Comparison of ENCODE assay signal across 3 cellular contexts in the genomic region with DNA sequence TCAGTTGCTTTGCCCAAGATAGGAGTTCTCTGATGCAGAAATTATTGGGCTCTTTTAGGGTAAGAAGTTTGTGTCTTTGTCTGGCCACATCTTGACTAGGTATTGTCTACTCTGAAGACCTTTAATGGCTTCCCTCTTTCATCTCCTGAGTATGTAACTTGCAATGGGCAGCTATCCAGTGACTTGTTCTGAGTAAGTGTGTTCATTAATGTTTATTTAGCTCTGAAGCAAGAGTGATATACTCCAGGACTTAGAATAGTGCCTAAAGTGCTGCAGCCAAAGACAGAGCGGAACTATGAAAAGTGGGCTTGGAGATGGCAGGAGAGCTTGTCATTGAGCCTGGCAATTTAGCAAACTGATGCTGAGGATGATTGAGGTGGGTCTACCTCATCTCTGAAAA.
TF ChIP-seq lines count a peak whose summit lies in the region.

No MANE protein-coding gene starts in this region.

TF ChIP-seq in HCT116, 20 proteins besides CTCF, POLR2A, EP300 and RAD21:
- TF ChIP-seq, protein P1, sequence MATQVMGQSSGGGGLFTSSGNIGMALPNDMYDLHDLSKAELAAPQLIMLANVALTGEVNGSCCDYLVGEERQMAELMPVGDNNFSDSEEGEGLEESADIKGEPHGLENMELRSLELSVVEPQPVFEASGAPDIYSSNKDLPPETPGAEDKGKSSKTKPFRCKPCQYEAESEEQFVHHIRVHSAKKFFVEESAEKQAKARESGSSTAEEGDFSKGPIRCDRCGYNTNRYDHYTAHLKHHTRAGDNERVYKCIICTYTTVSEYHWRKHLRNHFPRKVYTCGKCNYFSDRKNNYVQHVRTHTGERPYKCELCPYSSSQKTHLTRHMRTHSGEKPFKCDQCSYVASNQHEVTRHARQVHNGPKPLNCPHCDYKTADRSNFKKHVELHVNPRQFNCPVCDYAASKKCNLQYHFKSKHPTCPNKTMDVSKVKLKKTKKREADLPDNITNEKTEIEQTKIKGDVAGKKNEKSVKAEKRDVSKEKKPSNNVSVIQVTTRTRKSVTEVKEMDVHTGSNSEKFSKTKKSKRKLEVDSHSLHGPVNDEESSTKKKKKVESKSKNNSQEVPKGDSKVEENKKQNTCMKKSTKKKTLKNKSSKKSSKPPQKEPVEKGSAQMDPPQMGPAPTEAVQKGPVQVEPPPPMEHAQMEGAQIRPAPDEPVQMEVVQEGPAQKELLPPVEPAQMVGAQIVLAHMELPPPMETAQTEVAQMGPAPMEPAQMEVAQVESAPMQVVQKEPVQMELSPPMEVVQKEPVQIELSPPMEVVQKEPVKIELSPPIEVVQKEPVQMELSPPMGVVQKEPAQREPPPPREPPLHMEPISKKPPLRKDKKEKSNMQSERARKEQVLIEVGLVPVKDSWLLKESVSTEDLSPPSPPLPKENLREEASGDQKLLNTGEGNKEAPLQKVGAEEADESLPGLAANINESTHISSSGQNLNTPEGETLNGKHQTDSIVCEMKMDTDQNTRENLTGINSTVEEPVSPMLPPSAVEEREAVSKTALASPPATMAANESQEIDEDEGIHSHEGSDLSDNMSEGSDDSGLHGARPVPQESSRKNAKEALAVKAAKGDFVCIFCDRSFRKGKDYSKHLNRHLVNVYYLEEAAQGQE (IDR thresholded peaks at IDR 0.05; ENCODE audit: low read depth) = no peak
- TF ChIP-seq SP1 (IDR thresholded peaks at IDR 0.05; ENCODE audit: low read depth) = no peak
- no peak for TF ChIP-seq SRF (IDR thresholded peaks at IDR 0.05; ENCODE audit: low read depth)
- no peak for TF ChIP-seq EGR1 (IDR thresholded peaks at IDR 0.05; ENCODE audit: low read depth)
- TF ChIP-seq ZFX (IDR thresholded peaks at IDR 0.05) = no peak
- no peak for TF ChIP-seq YY1 (IDR thresholded peaks at IDR 0.05; ENCODE audit: extremely low read depth, insufficient replicate concordance, low read depth, low read length)

TF ChIP-seq in GM12878, 131 proteins besides CTCF, POLR2A, EP300 and RAD21:
- TF ChIP-seq PKNOX1 (IDR thresholded peaks at IDR 0.05) = no peak
- TF ChIP-seq ZNF274 (IDR thresholded peaks at IDR 0.05; ENCODE audit: insufficient read depth, insufficient read length) = no peak
- TF ChIP-seq HDAC6 (IDR thresholded peaks at IDR 0.05; ENCODE audit: unreplicated experiment) = no peak
- TF ChIP-seq TCF12 (IDR thresholded peaks at IDR 0.05; ENCODE audit: low read depth, low read length) = no peak
- TF ChIP-seq IRF4 (IDR thresholded peaks at IDR 0.05; ENCODE audit: low read depth, low read length) = no peak
- TF ChIP-seq SMARCA5 (IDR thresholded peaks at IDR 0.05) = no peak
- TF ChIP-seq SP1 (IDR thresholded peaks at IDR 0.05; ENCODE audit: low read depth, low read length) = no peak
- TF ChIP-seq ZSCAN29 (IDR thresholded peaks at IDR 0.05) = no peak
- TF ChIP-seq, protein P1 (IDR thresholded peaks at IDR 0.05; ENCODE audit: low read depth, low read length) = no peak
- TF ChIP-seq EZH2 (IDR thresholded peaks at IDR 0.05; ENCODE audit: borderline replicate concordance, control insufficient read depth, low read depth, low read length) = no peak
- no peak for TF ChIP-seq ZBED1 (IDR thresholded peaks at IDR 0.05; ENCODE audit: borderline replicate concordance)
- no peak for TF ChIP-seq POLR2AphosphoS5 (IDR thresholded peaks at IDR 0.05; ENCODE audit: low read length)
- no peak for TF ChIP-seq PAX8 (IDR thresholded peaks at IDR 0.05)
- TF ChIP-seq RUNX3 (IDR thresholded peaks at IDR 0.05; ENCODE audit: low read length) = no peak
- no peak for TF ChIP-seq KAT2A (conservative IDR thresholded peaks at IDR 0.05; ENCODE audit: control insufficient read depth, low read depth, low read length)
- TF ChIP-seq MYB (IDR thresholded peaks at IDR 0.05; ENCODE audit: borderline replicate concordance, low read depth, low read length) = no peak

TF ChIP-seq in GM23338, 12 proteins besides CTCF, POLR2A, EP300 and RAD21:
- TF ChIP-seq NANOG (IDR thresholded peaks at IDR 0.05; ENCODE audit: borderline replicate concordance) (no peak), CREB1 (CRISPR knock-in tag; IDR thresholded peaks at IDR 0.05; ENCODE audit: low read depth) (no peak), EZH2phosphoT487 (IDR thresholded peaks at IDR 0.05; ENCODE audit: unreplicated experiment) (no peak), JUNB (IDR thresholded peaks at IDR 0.05; ENCODE audit: unreplicated experiment) (no peak), EZH2 (IDR thresholded peaks at IDR 0.05; ENCODE audit: low read depth, unreplicated experiment) (no peak), POLR2AphosphoS5 (IDR thresholded peaks at IDR 0.05; ENCODE audit: low read depth) (no peak), ZNF331 (CRISPR knock-in tag; IDR thresholded peaks at IDR 0.05; ENCODE audit: low read depth) (no peak), ZNF114 (CRISPR knock-in tag; IDR thresholded peaks at IDR 0.05) (no peak), ZNF462 (CRISPR knock-in tag; IDR thresholded peaks at IDR 0.05) (no peak), STAT1 (IDR thresholded peaks at IDR 0.05; ENCODE audit: unreplicated experiment) (no peak)
- TF ChIP-seq, protein P1 (IDR thresholded peaks at IDR 0.05; ENCODE audit: unreplicated experiment) = no peak
- TF ChIP-seq, protein P2, sequence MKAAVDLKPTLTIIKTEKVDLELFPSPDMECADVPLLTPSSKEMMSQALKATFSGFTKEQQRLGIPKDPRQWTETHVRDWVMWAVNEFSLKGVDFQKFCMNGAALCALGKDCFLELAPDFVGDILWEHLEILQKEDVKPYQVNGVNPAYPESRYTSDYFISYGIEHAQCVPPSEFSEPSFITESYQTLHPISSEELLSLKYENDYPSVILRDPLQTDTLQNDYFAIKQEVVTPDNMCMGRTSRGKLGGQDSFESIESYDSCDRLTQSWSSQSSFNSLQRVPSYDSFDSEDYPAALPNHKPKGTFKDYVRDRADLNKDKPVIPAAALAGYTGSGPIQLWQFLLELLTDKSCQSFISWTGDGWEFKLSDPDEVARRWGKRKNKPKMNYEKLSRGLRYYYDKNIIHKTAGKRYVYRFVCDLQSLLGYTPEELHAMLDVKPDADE (IDR thresholded peaks at IDR 0.05) = no peak
